In the genomic region with DNA sequence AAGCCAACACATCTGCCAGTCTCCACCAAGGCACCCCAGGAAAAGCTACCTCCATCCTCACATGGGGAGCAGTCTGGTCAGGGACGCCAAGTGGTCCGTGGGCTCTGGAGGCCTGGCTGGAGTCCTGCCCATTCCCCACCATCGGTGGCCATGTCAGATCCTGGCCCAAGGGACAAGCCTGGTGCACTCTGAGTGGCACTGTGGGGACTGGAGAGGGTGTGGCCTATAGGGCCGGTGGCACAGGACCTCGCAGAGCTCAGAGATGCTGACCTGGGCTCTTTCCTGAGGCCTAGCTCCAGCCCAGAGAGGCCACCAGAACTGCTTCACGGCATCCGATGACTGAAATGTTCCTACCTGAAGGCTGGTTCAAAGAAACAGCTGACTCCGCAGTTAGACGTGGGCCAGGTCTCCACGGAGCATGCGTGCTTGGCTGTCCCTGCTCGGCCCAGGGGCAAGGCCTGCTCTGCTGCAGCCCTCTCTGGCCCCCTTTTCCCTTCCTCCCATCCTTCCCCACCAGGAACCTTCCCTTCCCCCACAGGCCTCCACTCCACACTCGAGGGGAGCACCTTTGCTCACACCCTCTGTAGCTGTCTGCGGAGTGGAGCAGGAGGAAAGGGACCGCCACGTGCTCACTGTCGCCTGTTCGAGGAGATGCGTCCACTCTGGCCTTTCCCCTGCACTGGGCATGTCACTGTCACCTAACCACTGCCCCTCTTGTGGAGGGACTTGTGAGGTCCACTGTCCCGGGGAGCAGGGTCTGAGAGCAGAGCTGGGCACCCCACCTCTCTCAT, we compare ENCODE assay signal across 1 cellular context.
TF ChIP-seq lines count a peak whose summit lies in the region.

No MANE protein-coding gene starts in this region.

TF ChIP-seq in WTC11, 78 proteins besides CTCF, POLR2A, EP300 and RAD21 (continued from another document):
- TF ChIP-seq, protein P1, sequence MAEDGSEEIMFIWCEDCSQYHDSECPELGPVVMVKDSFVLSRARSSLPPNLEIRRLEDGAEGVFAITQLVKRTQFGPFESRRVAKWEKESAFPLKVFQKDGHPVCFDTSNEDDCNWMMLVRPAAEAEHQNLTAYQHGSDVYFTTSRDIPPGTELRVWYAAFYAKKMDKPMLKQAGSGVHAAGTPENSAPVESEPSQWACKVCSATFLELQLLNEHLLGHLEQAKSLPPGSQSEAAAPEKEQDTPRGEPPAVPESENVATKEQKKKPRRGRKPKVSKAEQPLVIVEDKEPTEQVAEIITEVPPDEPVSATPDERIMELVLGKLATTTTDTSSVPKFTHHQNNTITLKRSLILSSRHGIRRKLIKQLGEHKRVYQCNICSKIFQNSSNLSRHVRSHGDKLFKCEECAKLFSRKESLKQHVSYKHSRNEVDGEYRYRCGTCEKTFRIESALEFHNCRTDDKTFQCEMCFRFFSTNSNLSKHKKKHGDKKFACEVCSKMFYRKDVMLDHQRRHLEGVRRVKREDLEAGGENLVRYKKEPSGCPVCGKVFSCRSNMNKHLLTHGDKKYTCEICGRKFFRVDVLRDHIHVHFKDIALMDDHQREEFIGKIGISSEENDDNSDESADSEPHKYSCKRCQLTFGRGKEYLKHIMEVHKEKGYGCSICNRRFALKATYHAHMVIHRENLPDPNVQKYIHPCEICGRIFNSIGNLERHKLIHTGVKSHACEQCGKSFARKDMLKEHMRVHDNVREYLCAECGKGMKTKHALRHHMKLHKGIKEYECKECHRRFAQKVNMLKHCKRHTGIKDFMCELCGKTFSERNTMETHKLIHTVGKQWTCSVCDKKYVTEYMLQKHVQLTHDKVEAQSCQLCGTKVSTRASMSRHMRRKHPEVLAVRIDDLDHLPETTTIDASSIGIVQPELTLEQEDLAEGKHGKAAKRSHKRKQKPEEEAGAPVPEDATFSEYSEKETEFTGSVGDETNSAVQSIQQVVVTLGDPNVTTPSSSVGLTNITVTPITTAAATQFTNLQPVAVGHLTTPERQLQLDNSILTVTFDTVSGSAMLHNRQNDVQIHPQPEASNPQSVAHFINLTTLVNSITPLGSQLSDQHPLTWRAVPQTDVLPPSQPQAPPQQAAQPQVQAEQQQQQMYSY (CRISPR knock-in tag; IDR thresholded peaks at IDR 0.05): 0 out of 2 replicates have a peak, but pooled peaks have one; percentile 21
TF ChIP-seq in WTC11: peak in this region for 1.
